In the genomic region with DNA sequence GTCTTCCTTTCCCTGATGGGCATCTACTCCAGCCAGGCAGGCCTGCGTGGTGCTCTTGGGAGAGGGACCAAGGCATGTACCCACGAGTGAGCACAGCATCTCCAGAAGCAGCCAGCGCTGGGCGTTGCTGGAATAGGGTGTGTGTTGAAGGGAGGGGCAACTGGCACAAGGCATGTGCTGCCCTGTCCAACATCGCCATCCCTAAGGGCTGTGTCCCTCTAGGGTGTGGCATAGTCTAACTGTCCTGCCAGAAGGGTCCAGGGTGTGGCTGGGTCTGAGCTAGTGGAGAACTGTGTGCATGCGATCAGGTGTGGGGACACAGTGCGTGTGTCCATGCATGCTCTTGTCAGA, we compare ENCODE assay signal across 16 cellular contexts. TPM values are rescaled to one million over a fixed set of nuclear protein-coding genes. Genes with fewer than 3 reads are reported as not detected.
DNase-seq lines count a peak whose midpoint lies in the region; ATAC-seq and TF ChIP-seq lines count a peak whose summit lies in the region.
"Had no signal": no experiment of that assay in that cellular context is flagged by ENCODE, and none has a peak within 500 bp of the region (broad histone marks: within the 10 kb centered on the region; RNA-seq: fewer than 3 reads in every experiment).

No MANE protein-coding gene starts in this region.

- H3K36me3 ChIP-seq in DND-41 (ENCODE audit: insufficient read depth, low read length): peaks cover 45% of the 10 kb centered on the region
- no peaks in the 10 kb centered on the region for H3K36me3 ChIP-seq in PC-3 (ENCODE audit: low read depth, low read length)
- no peaks in the 10 kb centered on the region for H3K36me3 ChIP-seq in gastrocnemius medialis
- H3K36me3 ChIP-seq: stomach had no signal

- peaks cover 39% of the 10 kb centered on the region for H4K20me1 ChIP-seq in DND-41 (ENCODE audit: insufficient read depth, low read length)
- H4K20me1 ChIP-seq in PC-3 (ENCODE audit: low read length): no peaks in the 10 kb centered on the region

- intact Hi-C loops in PC-3 (cut with micrococcal nuclease) (no loop called here), left ventricle myocardium superior (cut with micrococcal nuclease) (no loop called here), gastrocnemius medialis (cut with DNase I; ENCODE audit: low total_unique reads) (no loop called here)
- intact Hi-C loops in activated CD4-positive, alpha-beta memory T cell treated with anti-CD3 and anti-CD28 coated beads for 36 hours (cut with micrococcal nuclease): no loop called here

- no TSS peak for BruUV-seq in PC-3 (replicated peaks; lab: Mats Ljungman, UMichigan)

- H3K4me1 Mint-ChIP-seq in activated CD4-positive, alpha-beta memory T cell treated with anti-CD3 and anti-CD28 coated beads for 36 hours (ENCODE audit: low read depth): peaks cover 13% of the 10 kb centered on the region

- TF ChIP-seq CTCF in DND-41 (IDR thresholded peaks at IDR 0.05; ENCODE audit: borderline replicate concordance, extremely low read depth, low read length, poor library complexity, severe bottlenecking) (no peak), PC-3 (conservative IDR thresholded peaks at IDR 0.05; ENCODE audit: low read depth, low read length) (no peak), gastrocnemius medialis (IDR thresholded peaks at IDR 0.05 in 4 of 5, conservative IDR thresholded peaks at IDR 0.05 in 1 of 5) (no peak)

- TF ChIP-seq POLR2A in gastrocnemius medialis (IDR thresholded peaks at IDR 0.05): no peak

- no peaks in the 10 kb centered on the region for H3K9me3 Mint-ChIP-seq in activated CD4-positive, alpha-beta memory T cell treated with anti-CD3 and anti-CD28 coated beads for 36 hours
- H3K9me3 Mint-ChIP-seq: activated T-helper 17 cell treated with anti-CD3 and anti-CD28 coated beads, Interleukin-2, amount 50 U/mL, for 72 hours had no signal

- no peaks in the 10 kb centered on the region for H3K27me3 ChIP-seq in DND-41 (ENCODE audit: insufficient read depth, low read length, poor library complexity)
- no peaks in the 10 kb centered on the region for H3K27me3 ChIP-seq in PC-3 (ENCODE audit: low read length)
- peaks cover 44 to 75% (median 70%) of the 10 kb centered on the region in 3 donors for H3K27me3 ChIP-seq in gastrocnemius medialis

- H3K4me1 ChIP-seq in DND-41 (ENCODE audit: insufficient read depth, low read length) (peaks cover 52% of the 10 kb centered on the region), PC-3 (ENCODE audit: insufficient read depth, low read length) (peaks cover 25% of the 10 kb centered on the region), gastrocnemius medialis (peaks cover 0 to 13% of the 10 kb centered on the region in 2 donors)

- CTCF ChIA-PET in PC-3 (lab: Charles Lee): no interaction called here
- CTCF ChIA-PET in activated CD4-positive, alpha-beta memory T cell treated with anti-CD3 and anti-CD28 coated beads for 36 hours (lab: Charles Lee): interaction anchor here (1.1 kb wide), 1 partner anchor 37 kb away, joined by 3 read pairs; no protein-coding TSS in a partner anchor

- no peaks in the 10 kb centered on the region for H3K36me3 Mint-ChIP-seq in activated CD4-positive, alpha-beta memory T cell treated with anti-CD3 and anti-CD28 coated beads for 36 hours
- H3K36me3 Mint-ChIP-seq: CD4-positive, alpha-beta memory T cell had no signal

- H3K79me2 ChIP-seq in DND-41 (ENCODE audit: insufficient read depth, low read length) (peaks cover 58% of the 10 kb centered on the region), PC-3 (ENCODE audit: low read length) (peaks cover 18% of the 10 kb centered on the region)

- H3K4me3 Mint-ChIP-seq in activated CD4-positive, alpha-beta memory T cell treated with anti-CD3 and anti-CD28 coated beads for 36 hours: no peak overlapping the region

- H2AFZ ChIP-seq in DND-41 (ENCODE audit: low read depth, low read length) (no peak overlapping the region), PC-3 (ENCODE audit: low read length) (no peak overlapping the region)

- POLR2A ChIA-PET in PC-3 (lab: Charles Lee; ENCODE audit: unreplicated experiment): no interaction called here
- POLR2A ChIA-PET in activated CD4-positive, alpha-beta memory T cell treated with anti-CD3 and anti-CD28 coated beads for 36 hours (lab: Charles Lee): no interaction called here

- no peak overlapping the region for H3K27ac Mint-ChIP-seq in activated CD4-positive, alpha-beta memory T cell treated with anti-CD3 and anti-CD28 coated beads for 36 hours
- H3K27ac Mint-ChIP-seq: activated T-helper 17 cell treated with anti-CD3 and anti-CD28 coated beads, Interleukin-2, amount 50 U/mL, for 72 hours had no signal

- no peaks in the 10 kb centered on the region for H3K9me2 ChIP-seq in PC-3 (replicated peaks; ENCODE audit: low read length)

- H3K9me3 ChIP-seq in DND-41 (ENCODE audit: insufficient read depth, low read length, severe bottlenecking): no peaks in the 10 kb centered on the region
- H3K9me3 ChIP-seq in PC-3 (ENCODE audit: low read length): no peaks in the 10 kb centered on the region
- H3K9me3 ChIP-seq in gastrocnemius medialis: no peaks in the 10 kb centered on the region
- H3K9me3 ChIP-seq: stomach had no signal

- H3K27ac ChIP-seq in DND-41 (ENCODE audit: low read length) (peak overlapping the region; percentile 91), PC-3 (ENCODE audit: low read length) (no peak overlapping the region), gastrocnemius medialis (peak overlapping the region in 3 of 4 donors; percentile 43 to 72 (median 52))

- H3K4me3 ChIP-seq in DND-41 (ENCODE audit: low read depth in 1 of 2, low read length in 2 of 2) (peak overlapping the region in 1 of 2 experiments; percentile 45; a peak in 2 of 4 replicates), PC-3 (ENCODE audit: low read length) (no peak overlapping the region), gastrocnemius medialis (peak overlapping the region in 2 of 4 donors; percentile 10 to 21)

- in situ Hi-C loops in gastrocnemius medialis (cut with MboI; ENCODE audit: low sequenced_read_pairs in 4 of 4): no loop called here

- DNase-seq in DND-41 (no peak), PC-3 (peak; percentile 8), left ventricle myocardium superior (no peak), gastrocnemius medialis (no peak), SHP77 treated with DMSO at 0.1 percent for 48 hours (lab: John Stamatoyannopoulos, UW) (no peak), NCI-H2107 (lab: John Stamatoyannopoulos, UW) (no peak)
- DNase-seq in activated CD4-positive, alpha-beta memory T cell treated with anti-CD3 and anti-CD28 coated beads for 36 hours: no peak
- no peak for DNase-seq in activated T-cell treated with anti-CD3 and anti-CD28 coated beads, Interleukin-2, amount 50 U/mL, for 48 hours
- DNase-seq: activated CD4-positive, alpha-beta T cell treated with anti-CD3 and anti-CD28 coated beads for 48 hours; CD4-positive, alpha-beta memory T cell; hypothalamus; NCI-H2081 treated with DMSO at 0.1 percent for 48 hours; stomach had no signal

- H3K27me3 Mint-ChIP-seq in activated CD4-positive, alpha-beta memory T cell treated with anti-CD3 and anti-CD28 coated beads for 36 hours: peaks cover 56% of the 10 kb centered on the region

- ATAC-seq in DND-41 (ENCODE audit: insufficient read depth, low read depth) (peak; percentile 25), PC-3 (peak; percentile 42), left ventricle myocardium superior (peak; percentile 7), gastrocnemius medialis (no peak)
- ATAC-seq: activated T-helper 17 cell treated with anti-CD3 and anti-CD28 coated beads, Interleukin-2, amount 50 U/mL, for 72 hours had no signal

- H3F3A ChIP-seq in PC-3 (ENCODE audit: low read length, unreplicated experiment): no peaks in the 10 kb centered on the region

- H3K4me2 ChIP-seq in DND-41 (ENCODE audit: insufficient read depth, low read length) (peak overlapping the region; percentile 51), PC-3 (ENCODE audit: low read length) (no peak overlapping the region)

- H3K9ac ChIP-seq in DND-41 (ENCODE audit: low read depth, low read length): peak overlapping the region; percentile 42
- no peak overlapping the region for H3K9ac ChIP-seq in PC-3 (ENCODE audit: low read length)

RNA-seq across cellular contexts. Expression of a gene that starts 2.8 kb away (rescaled TPM):
- total RNA-seq in PC-3 (2014; rRNA removed) (21.5 and 28.1 TPM in 2 replicates), left ventricle myocardium superior (22.8 TPM), gastrocnemius medialis (10 to 100 TPM in 3 of 4 donors, 1 to 10 TPM in 1; 6.4 to 53.3 (median 32.7) TPM)
- not detected for total RNA-seq in activated CD4-positive, alpha-beta memory T cell treated with anti-CD3 and anti-CD28 coated beads for 36 hours

RNA-seq across cellular contexts. Expression of a gene that starts 34.3 kb away (rescaled TPM):
- total RNA-seq in PC-3 (2014; rRNA removed) (not detected in 2 replicates), left ventricle myocardium superior (not detected), gastrocnemius medialis (not detected)
- not detected for total RNA-seq in activated CD4-positive, alpha-beta memory T cell treated with anti-CD3 and anti-CD28 coated beads for 36 hours
- total RNA-seq: lung microvascular endothelial cell, pulmonary artery endothelial cell had no signal

Comparison
In these comparisons a context has a peak if more than half of its experiments do, and no peak if none do; other contexts are left out.
1. ATAC-seq: peak in DND-41 (single experiment), PC-3 (single experiment) and left ventricle myocardium superior (single experiment); none in gastrocnemius medialis (0 of 2).
2. RNA of a gene that starts 2.8 kb away (total RNA-seq): 6.4 to 53.3 TPM in gastrocnemius medialis, 22.8 TPM in left ventricle myocardium superior (single experiment) and 21.5 to 28.1 TPM in PC-3; not detected in activated CD4-positive, alpha-beta memory T cell treated with anti-CD3 and anti-CD28 coated beads for 36 hours; every median in the first group is over 4 times any median in the second.